ENCODE assay signal across 12 cellular contexts in genomic region chr10:30430544-30431298, GRCh38. TPM values are rescaled to one million over a fixed set of nuclear protein-coding genes. Genes with fewer than 3 reads are reported as not detected.
A peak's percentile ranks its signal among the peaks of the same experiment; 100 is the strongest.
DNase-seq lines count a peak whose midpoint lies in the region; ATAC-seq and TF ChIP-seq lines count a peak whose summit lies in the region.
"Had no signal": no experiment of that assay in that cellular context is flagged by ENCODE, and none has a peak within 500 bp of the region (broad histone marks: within the 10 kb centered on the region; RNA-seq: fewer than 3 reads in every experiment).

No MANE protein-coding gene starts in this region.

- POLR2A ChIA-PET in activated B cell treated with CpG ODN at 0.5 μM for 24 hours (lab: Charles Lee) = interaction anchor here (0.6 to 2.7 kb wide), 7 partner anchors 11 to 275 kb away, joined by 3 to 45 read pairs (median 11); partner anchors contain the start of gene MTPAP
- POLR2A ChIA-PET in T-cell (lab: Charles Lee) = interaction anchor here (0.7 kb wide), 3 partner anchors 12 to 663 kb away, joined by 3 to 5 read pairs (median 3); no protein-coding TSS in a partner anchor

- peaks cover 4% of the 10 kb centered on the region for H3K27me3 Mint-ChIP-seq in activated naive CD8-positive, alpha-beta T cell treated with anti-CD3 and anti-CD28 coated beads for 36 hours
- H3K27me3 Mint-ChIP-seq in activated naive CD8-positive, alpha-beta T cell treated with anti-CD3 and anti-CD28 coated beads, Interleukin-2, amount 50 U/mL, for 24 hours = no peaks in the 10 kb centered on the region
- H3K27me3 Mint-ChIP-seq in activated B cell treated with CpG ODN at 0.5 μM for 24 hours (no peaks in the 10 kb centered on the region), memory B cell (no peaks in the 10 kb centered on the region), type B pancreatic cell (peaks cover 4% of the 10 kb centered on the region), T-cell (no peaks in the 10 kb centered on the region)

- H3K27ac Mint-ChIP-seq in activated naive CD8-positive, alpha-beta T cell treated with anti-CD3 and anti-CD28 coated beads for 36 hours = no peak overlapping the region
- H3K27ac Mint-ChIP-seq in activated naive CD8-positive, alpha-beta T cell treated with anti-CD3 and anti-CD28 coated beads, Interleukin-2, amount 50 U/mL, for 24 hours = no peak overlapping the region
- peak overlapping the region; percentile 82 for H3K27ac Mint-ChIP-seq in activated B cell treated with CpG ODN at 0.5 μM for 24 hours
- H3K27ac Mint-ChIP-seq in memory B cell = peak overlapping the region; percentile 47
- peak overlapping the region; percentile 94 for H3K27ac Mint-ChIP-seq in type B pancreatic cell
- H3K27ac Mint-ChIP-seq in T-cell = no peak overlapping the region

- intact Hi-C loops in activated B cell treated with CpG ODN at 0.5 μM for 24 hours (cut with micrococcal nuclease) = loop anchor here (5.0 kb wide), 1 partner anchor 1947 kb away; no protein-coding TSS in a partner anchor

- TF ChIP-seq CTCF in activated B cell treated with CpG ODN at 0.5 μM for 24 hours (IDR thresholded peaks at IDR 0.05) = no peak
- no peak for TF ChIP-seq CTCF in type B pancreatic cell (conservative IDR thresholded peaks at IDR 0.05)

- CTCF ChIA-PET in activated B cell treated with CpG ODN at 0.5 μM for 24 hours (lab: Charles Lee) (interaction anchor here (0.8 to 1.9 kb wide), 5 partner anchors 15 to 161 kb away, joined by 4 to 7 read pairs (median 5); no protein-coding TSS in a partner anchor), T-cell (lab: Charles Lee) (interaction anchor here in 1 of 2 donors (0.6 to 0.7 kb wide), 2 partner anchors 12 to 81 kb away, joined by 5 read pairs; no protein-coding TSS in a partner anchor)

- peak overlapping the region; percentile 22 for H3K4me3 Mint-ChIP-seq in activated naive CD8-positive, alpha-beta T cell treated with anti-CD3 and anti-CD28 coated beads for 36 hours
- H3K4me3 Mint-ChIP-seq in activated naive CD8-positive, alpha-beta T cell treated with anti-CD3 and anti-CD28 coated beads, Interleukin-2, amount 50 U/mL, for 24 hours = no peak overlapping the region
- H3K4me3 Mint-ChIP-seq in activated B cell treated with CpG ODN at 0.5 μM for 24 hours (peak overlapping the region; percentile 61), memory B cell (peak overlapping the region; percentile 47), type B pancreatic cell (peak overlapping the region; percentile 81), T-cell (peak overlapping the region in 1 of 3 donors; percentile 21)

- no peak for DNase-seq in activated naive CD8-positive, alpha-beta T cell treated with anti-CD3 and anti-CD28 coated beads for 36 hours
- no peak for DNase-seq in activated naive CD8-positive, alpha-beta T cell treated with anti-CD3 and anti-CD28 coated beads, Interleukin-2, amount 50 U/mL, for 24 hours
- DNase-seq in activated B cell treated with CpG ODN at 0.5 μM for 24 hours (no peak), memory B cell (ENCODE audit: low spot score in 2 of 2) (no peak), type B pancreatic cell (ENCODE audit: extremely low spot score, unreplicated experiment) (no peak), T-cell (no peak), GM19238 (ENCODE audit: insufficient read length, low spot score) (no peak), OCI-M2 (lab: John Stamatoyannopoulos, UW; ENCODE audit: unreplicated experiment) (no peak)
- DNase-seq: activated CD4-positive, alpha-beta T cell treated with anti-CD3 and anti-CD28 coated beads, Interleukin-2, amount 50 U/mL, for 1 hour; amniotic stem cell; GDM1; NCI-H2107 had no signal

- H3K36me3 Mint-ChIP-seq in activated naive CD8-positive, alpha-beta T cell treated with anti-CD3 and anti-CD28 coated beads for 36 hours = peaks cover 6% of the 10 kb centered on the region
- peaks cover 4% of the 10 kb centered on the region for H3K36me3 Mint-ChIP-seq in activated naive CD8-positive, alpha-beta T cell treated with anti-CD3 and anti-CD28 coated beads, Interleukin-2, amount 50 U/mL, for 24 hours (ENCODE audit: low read depth)
- peaks cover 21% of the 10 kb centered on the region for H3K36me3 Mint-ChIP-seq in activated B cell treated with CpG ODN at 0.5 μM for 24 hours (ENCODE audit: low read depth)
- no peaks in the 10 kb centered on the region for H3K36me3 Mint-ChIP-seq in memory B cell
- H3K36me3 Mint-ChIP-seq in type B pancreatic cell = peaks cover 3% of the 10 kb centered on the region
- H3K36me3 Mint-ChIP-seq in T-cell = no peaks in the 10 kb centered on the region

- H3K9me3 Mint-ChIP-seq in activated naive CD8-positive, alpha-beta T cell treated with anti-CD3 and anti-CD28 coated beads for 36 hours = no peaks in the 10 kb centered on the region
- H3K9me3 Mint-ChIP-seq in activated naive CD8-positive, alpha-beta T cell treated with anti-CD3 and anti-CD28 coated beads, Interleukin-2, amount 50 U/mL, for 24 hours = no peaks in the 10 kb centered on the region
- H3K9me3 Mint-ChIP-seq in activated B cell treated with CpG ODN at 0.5 μM for 24 hours (no peaks in the 10 kb centered on the region), memory B cell (no peaks in the 10 kb centered on the region), type B pancreatic cell (peaks cover 5% of the 10 kb centered on the region), T-cell (no peaks in the 10 kb centered on the region)

- H3K4me1 Mint-ChIP-seq in activated naive CD8-positive, alpha-beta T cell treated with anti-CD3 and anti-CD28 coated beads for 36 hours = peaks cover 30% of the 10 kb centered on the region
- H3K4me1 Mint-ChIP-seq in activated naive CD8-positive, alpha-beta T cell treated with anti-CD3 and anti-CD28 coated beads, Interleukin-2, amount 50 U/mL, for 24 hours = peaks cover 48% of the 10 kb centered on the region
- H3K4me1 Mint-ChIP-seq in activated B cell treated with CpG ODN at 0.5 μM for 24 hours (peaks cover 70% of the 10 kb centered on the region), memory B cell (peaks cover 39% of the 10 kb centered on the region), type B pancreatic cell (ENCODE audit: unreplicated experiment) (peaks cover 28% of the 10 kb centered on the region), T-cell (peaks cover 22 to 44% (median 30%) of the 10 kb centered on the region in 3 donors)

- no peak for ATAC-seq in activated naive CD8-positive, alpha-beta T cell treated with anti-CD3 and anti-CD28 coated beads, Interleukin-2, amount 50 U/mL, for 24 hours
- ATAC-seq in activated B cell treated with CpG ODN at 0.5 μM for 24 hours (ENCODE audit: low read depth) = no peak
- no peak for ATAC-seq in memory B cell (ENCODE audit: low read depth)
- ATAC-seq in T-cell (replicated peaks in 1 of 4) = no peak

RNA-seq across cellular contexts. Expression of gene MAP3K8, which starts 3.3 kb away (rescaled TPM):
- 10 to 100 TPM; 18.0 to 18.5 TPM for total RNA-seq in activated naive CD8-positive, alpha-beta T cell treated with anti-CD3 and anti-CD28 coated beads for 36 hours
- total RNA-seq in activated B cell treated with CpG ODN at 0.5 μM for 24 hours = 141 and 160 TPM in 2 replicates
- total RNA-seq in type B pancreatic cell (ENCODE audit: low replicate concordance) = 22.6 and 37.3 TPM in 2 replicates
- 10 to 100 TPM in 3 of 5 donors, 1 to 10 TPM in 2; 3.5 to 27.4 (median 11.0) TPM for total RNA-seq in T-cell

Comparison
In these comparisons a context has a peak if more than half of its experiments do, and no peak if none do; other contexts are left out.
1. H3K27ac Mint-ChIP-seq: peak in activated B cell treated with CpG ODN at 0.5 μM for 24 hours (single experiment), memory B cell (single experiment) and type B pancreatic cell (single experiment); none in activated naive CD8-positive, alpha-beta T cell treated with anti-CD3 and anti-CD28 coated beads for 36 hours (single experiment), activated naive CD8-positive, alpha-beta T cell treated with anti-CD3 and anti-CD28 coated beads, Interleukin-2, amount 50 U/mL, for 24 hours (single experiment) and T-cell (0 of 2).